In genomic region chr12:114625294-114625851, GRCh38 we compare ENCODE assay signal across 8 cellular contexts. TPM values are rescaled to one million over a fixed set of nuclear protein-coding genes. Genes with fewer than 3 reads are reported as not detected.
DNase-seq lines count a peak whose midpoint lies in the region; ATAC-seq, FAIRE-seq and TF ChIP-seq lines count a peak whose summit lies in the region.

No MANE protein-coding gene starts in this region.

- H3K4ac ChIP-seq in mesenchymal stem cell (ENCODE audit: low read depth in 1 of 2, low read length in 2 of 2) = no peak overlapping the region

- H3K79me2 ChIP-seq in PC-9 (ENCODE audit: low read depth) = no peaks in the 10 kb centered on the region

- POLR2A ChIA-PET in PC-9 (lab: Charles Lee; ENCODE audit: unreplicated experiment) = no interaction called here

- no peak for FAIRE-seq in urothelium cell line (lab: Jason Lieb, UNC)

- CTCF ChIA-PET in PC-9 (lab: Charles Lee) = interaction anchor here (0.5 kb wide), 1 partner anchor 471 kb away, joined by 3 read pairs; no protein-coding TSS in a partner anchor

- H3K4me3 ChIP-seq in PC-9 = no peak overlapping the region
- H3K4me3 ChIP-seq in brain microvascular endothelial cell (ENCODE audit: low read depth, low read length) = no peak overlapping the region
- no peak overlapping the region for H3K4me3 ChIP-seq in mesenchymal stem cell (ENCODE audit: insufficient read depth in 1 of 2, low read depth in 1 of 2, low read length in 2 of 2)

- no peak overlapping the region for H3K27ac ChIP-seq in PC-9
- no peak overlapping the region for H3K27ac ChIP-seq in brain microvascular endothelial cell
- H3K27ac ChIP-seq in mesenchymal stem cell (ENCODE audit: low read length, poor library complexity, severe bottlenecking) = no peak overlapping the region

- no peak overlapping the region for H2BK12ac ChIP-seq in mesenchymal stem cell (ENCODE audit: low read length in 2 of 2)

- H3K4me1 ChIP-seq in PC-9 (replicated peaks; ENCODE audit: insufficient read depth) = no peaks in the 10 kb centered on the region
- no peaks in the 10 kb centered on the region for H3K4me1 ChIP-seq in mesenchymal stem cell (ENCODE audit: control insufficient read depth, insufficient read depth, low read depth, low read length)

- no peak overlapping the region for H2AFZ ChIP-seq in PC-9
- no peak overlapping the region for H2AFZ ChIP-seq in mesenchymal stem cell (ENCODE audit: low read depth, low read length)

- H3F3A ChIP-seq in PC-9 (ENCODE audit: insufficient read depth, low read depth) = no peaks in the 10 kb centered on the region

- WGBS in mesenchymal stem cell = 44% methylated on average over 3 of the region's 7 CpGs

- H3K9me3 ChIP-seq in PC-9 (ENCODE audit: insufficient read depth, low read depth) (no peaks in the 10 kb centered on the region), mesenchymal stem cell (ENCODE audit: control insufficient read depth, low read length) (no peaks in the 10 kb centered on the region)

- no peak overlapping the region for H3K9ac ChIP-seq in mesenchymal stem cell (ENCODE audit: low read length)

- no peak for ATAC-seq in GM19023 (IDR thresholded peaks at IDR 0.05; ENCODE audit: unreplicated experiment)

- no TSS peak for BruUV-seq in PC-9 (replicated peaks; lab: Mats Ljungman, UMichigan)

- no peak overlapping the region for H3K14ac ChIP-seq in mesenchymal stem cell (ENCODE audit: low read length in 2 of 2)

- peak; percentile 47 for DNase-seq in DMS153 treated with DMSO at 0.1 percent for 48 hours (lab: John Stamatoyannopoulos, UW; ENCODE audit: unreplicated experiment)
- peak; percentile 65 for DNase-seq in HCEC 1CT
- DNase-seq in PC-9 = no peak
- DNase-seq in brain microvascular endothelial cell = peak; percentile 49
- DNase-seq in mesenchymal stem cell = peak; percentile 59
- DNase-seq in urothelium cell line (ENCODE audit: low spot score) = peak; percentile 69
- no peak for DNase-seq in midbrain (lab: John Stamatoyannopoulos, UW)

- no peak overlapping the region for H4K8ac ChIP-seq in mesenchymal stem cell (ENCODE audit: low read length)

- no peak overlapping the region for H2AK5ac ChIP-seq in mesenchymal stem cell (ENCODE audit: low read length, severe bottlenecking)

- peaks cover 29% of the 10 kb centered on the region for H3K27me3 ChIP-seq in PC-9 (ENCODE audit: insufficient read depth, low read depth)
- no peaks in the 10 kb centered on the region for H3K27me3 ChIP-seq in brain microvascular endothelial cell (replicated peaks)
- H3K27me3 ChIP-seq in mesenchymal stem cell (ENCODE audit: control insufficient read depth in 1 of 2, insufficient read depth in 1 of 2, low read length in 2 of 2) = peaks cover 0 to 38% of the 10 kb centered on the region in 2 experiments

- H2BK120ac ChIP-seq in mesenchymal stem cell (ENCODE audit: low read depth, low read length) = no peak overlapping the region

- H3K36me3 ChIP-seq in PC-9 (ENCODE audit: low read depth) (no peaks in the 10 kb centered on the region), brain microvascular endothelial cell (replicated peaks) (no peaks in the 10 kb centered on the region), mesenchymal stem cell (ENCODE audit: control insufficient read depth in 1 of 2, insufficient read depth in 2 of 2, low read depth in 1 of 2, low read length in 2 of 2) (no peaks in the 10 kb centered on the region)

- no peaks in the 10 kb centered on the region for H4K20me1 ChIP-seq in PC-9 (ENCODE audit: insufficient read depth)

- no peak overlapping the region for H3K4me2 ChIP-seq in PC-9
- no peak overlapping the region for H3K4me2 ChIP-seq in mesenchymal stem cell (ENCODE audit: low read length, poor library complexity, severe bottlenecking)

- no peak overlapping the region for H3K23ac ChIP-seq in mesenchymal stem cell (ENCODE audit: low read length in 2 of 2)

- no peaks in the 10 kb centered on the region for H3K79me1 ChIP-seq in mesenchymal stem cell (replicated peaks; ENCODE audit: low read length, poor library complexity, severe bottlenecking)

- no peak overlapping the region for H2BK15ac ChIP-seq in mesenchymal stem cell (ENCODE audit: low read depth, poor library complexity, severe bottlenecking)

- H2BK5ac ChIP-seq in mesenchymal stem cell (ENCODE audit: low read depth, low read length, poor library complexity, severe bottlenecking) = no peak overlapping the region

- no peak overlapping the region for H3K18ac ChIP-seq in mesenchymal stem cell (ENCODE audit: low read depth in 1 of 2, low read length in 2 of 2)

- in situ Hi-C loops in brain microvascular endothelial cell (cut with HindIII; ENCODE audit: low pct_ligation_motif_present, low sequenced_read_pairs) = no loop called here

- TF ChIP-seq CTCF in PC-9 (conservative IDR thresholded peaks at IDR 0.05) (peak; percentile 80), brain microvascular endothelial cell (IDR thresholded peaks at IDR 0.05; ENCODE audit: low read depth, low read length, missing control alignments) (peak; percentile 92)

- no peak overlapping the region for H4K91ac ChIP-seq in mesenchymal stem cell (ENCODE audit: low read length)

- intact Hi-C loops in PC-9 (cut with micrococcal nuclease; ENCODE audit: unreplicated experiment) = no loop called here

- H3K9me2 ChIP-seq in PC-9 (ENCODE audit: insufficient read depth) = no peaks in the 10 kb centered on the region

RNA-seq across cellular contexts. Expression of gene TBX3, which starts 58.6 kb away (rescaled TPM):
- not detected in 2 replicates for total RNA-seq in PC-9 (2021)
- 59.8 TPM for polyA plus RNA-seq in mesenchymal stem cell (2013, experiment 1 of 2)
- 57.6 TPM for polyA plus RNA-seq in mesenchymal stem cell (2013, experiment 2 of 2)

Comparison
In these comparisons a context has a peak if more than half of its experiments do, and no peak if none do; other contexts are left out.
1. DNase-seq: peak in DMS153 treated with DMSO at 0.1 percent for 48 hours (single experiment), HCEC 1CT (single experiment), brain microvascular endothelial cell (single experiment), mesenchymal stem cell (single experiment) and urothelium cell line (single experiment); none in PC-9 (0 of 2) and midbrain (single experiment).